1 cellular context compared by ENCODE assay signal in genomic region chr12:14843425-14843887, GRCh38.
TF ChIP-seq lines count a peak whose summit lies in the region.

Gene ART4 (minus strand): TSS chr12:14843526. CDS start chr12:14843113, 413 bp downstream.

TF ChIP-seq in HepG2, 621 proteins besides CTCF, POLR2A, EP300 and RAD21 (continued from another document and continues in another):
- TF ChIP-seq YY1 (IDR thresholded peaks at IDR 0.05; ENCODE audit: insufficient read depth, insufficient replicate concordance, low read depth, low read length) (peak; percentile 45), KAT7 (CRISPR knock-in tag; IDR thresholded peaks at IDR 0.05; ENCODE audit: borderline replicate concordance) (no peak), AKNA (CRISPR knock-in tag; IDR thresholded peaks at IDR 0.05; ENCODE audit: borderline replicate concordance) (no peak), ZBTB25 (CRISPR knock-in tag; IDR thresholded peaks at IDR 0.05) (no peak), ZNF136 (CRISPR knock-in tag; IDR thresholded peaks at IDR 0.05; ENCODE audit: low read depth) (no peak), NR2F6 (IDR thresholded peaks at IDR 0.05) (no peak), NR2F6 (CRISPR knock-in tag; IDR thresholded peaks at IDR 0.05) (0 out of 2 replicates have a peak, but pooled peaks have one; percentile 17), GRHL1 (CRISPR knock-in tag; conservative IDR thresholded peaks at IDR 0.05) (no peak), SOX6 (IDR thresholded peaks at IDR 0.05) (no peak), SOX6 (CRISPR knock-in tag; IDR thresholded peaks at IDR 0.05) (peak; percentile 82), ZNF367 (CRISPR knock-in tag; IDR thresholded peaks at IDR 0.05; ENCODE audit: borderline replicate concordance) (no peak), RFXAP (CRISPR knock-in tag; IDR thresholded peaks at IDR 0.05; ENCODE audit: borderline replicate concordance) (0 out of 2 replicates have a peak, but pooled peaks have one; percentile 55), SALL1 (CRISPR knock-in tag; IDR thresholded peaks at IDR 0.05) (peak; percentile 85), ZKSCAN8 (CRISPR knock-in tag; IDR thresholded peaks at IDR 0.05; ENCODE audit: borderline replicate concordance) (no peak), ZNF781 (CRISPR knock-in tag; IDR thresholded peaks at IDR 0.05; ENCODE audit: borderline replicate concordance, not compliant biosample characterization) (no peak), BORCS8-MEF2B (CRISPR knock-in tag; IDR thresholded peaks at IDR 0.05) (peak; percentile 51; the same call in 1 of the 2 replicates), ZNF552 (CRISPR knock-in tag; IDR thresholded peaks at IDR 0.05; ENCODE audit: borderline replicate concordance) (no peak), KDM4B (CRISPR knock-in tag; IDR thresholded peaks at IDR 0.05) (0 out of 2 replicates have a peak, but pooled peaks have one; percentile 25), POLR2AphosphoS5 (IDR thresholded peaks at IDR 0.05; ENCODE audit: low read depth, low read length) (peak; percentile 72), PRMT3 (CRISPR knock-in tag; IDR thresholded peaks at IDR 0.05; ENCODE audit: borderline replicate concordance, low read depth) (no peak), TEAD3 (CRISPR knock-in tag; optimal IDR thresholded peaks at IDR 0.05; ENCODE audit: borderline replicate concordance) (peak; percentile 73), ZNF674 (CRISPR knock-in tag; IDR thresholded peaks at IDR 0.05; ENCODE audit: low read depth) (no peak), HOXD1 (CRISPR knock-in tag; IDR thresholded peaks at IDR 0.05) (no peak), ZNF7 (CRISPR knock-in tag; IDR thresholded peaks at IDR 0.05) (peak; percentile 49; the same call in 1 of the 2 replicates), GATAD2A (CRISPR knock-in tag; IDR thresholded peaks at IDR 0.05) (peak; percentile 43), ATM (IDR thresholded peaks at IDR 0.05; ENCODE audit: borderline replicate concordance) (no peak), HNF1A (IDR thresholded peaks at IDR 0.05; ENCODE audit: low read depth) (peak; percentile 61), HNF1A (CRISPR knock-in tag; IDR thresholded peaks at IDR 0.05; ENCODE audit: borderline replicate concordance) (no peak), GABPA (IDR thresholded peaks at IDR 0.05; ENCODE audit: low read depth, low read length) (no peak), GABPA (CRISPR knock-in tag; IDR thresholded peaks at IDR 0.05; ENCODE audit: low read depth) (peak; percentile 14; the same call in 1 of the 2 replicates), RAD51 (IDR thresholded peaks at IDR 0.05; ENCODE audit: borderline replicate concordance) (no peak), DPF2 (CRISPR knock-in tag; IDR thresholded peaks at IDR 0.05; ENCODE audit: borderline replicate concordance, low read depth) (no peak), CC2D1A (CRISPR knock-in tag; IDR thresholded peaks at IDR 0.05) (no peak), ZNF138 (CRISPR knock-in tag; IDR thresholded peaks at IDR 0.05; ENCODE audit: low read depth) (no peak), HHEX (CRISPR knock-in tag; IDR thresholded peaks at IDR 0.05) (no peak), NCOA1 (CRISPR knock-in tag; IDR thresholded peaks at IDR 0.05) (no peak), ZMAT5 (CRISPR knock-in tag; IDR thresholded peaks at IDR 0.05; ENCODE audit: borderline replicate concordance, low read depth) (no peak), ZBTB40 (IDR thresholded peaks at IDR 0.05) (no peak), ZBTB40 (CRISPR knock-in tag; IDR thresholded peaks at IDR 0.05) (peak; percentile 51; the same call in 1 of the 2 replicates), MXD4 (CRISPR knock-in tag; IDR thresholded peaks at IDR 0.05) (0 out of 2 replicates have a peak, but pooled peaks have one; percentile 54)
